In the genomic region with DNA sequence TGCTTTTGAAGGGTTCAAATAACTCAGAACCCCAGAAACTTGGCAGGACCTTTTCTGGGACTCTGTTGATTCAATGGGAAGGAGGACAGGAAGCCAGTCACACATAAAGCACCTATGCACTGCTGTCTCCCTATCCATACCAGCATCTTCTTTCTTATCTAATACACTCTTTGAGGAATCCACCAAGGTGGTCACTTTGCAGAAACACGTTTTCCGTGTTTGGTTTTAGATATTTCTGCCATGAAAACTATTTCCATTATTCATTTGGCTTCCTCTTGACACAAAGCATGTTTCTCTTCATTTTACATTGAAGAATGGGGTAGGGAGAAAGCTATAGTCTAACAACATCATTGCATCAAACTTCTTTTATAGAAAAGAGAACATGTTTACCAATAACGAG, we compare ENCODE assay signal across 28 cellular contexts.
"Had no signal": no experiment of that assay in that cellular context is flagged by ENCODE, and none has a peak within 500 bp of the region (broad histone marks: within the 10 kb centered on the region; RNA-seq: fewer than 3 reads in every experiment).

No MANE protein-coding gene starts in this region.

- FAIRE-seq: endometrium, endothelial cell of umbilical vein, frontal cortex had no signal

- H3K9me3 Mint-ChIP-seq: dendritic cell treated with granulocyte-macrophage colony-stimulating factor and Interleukin-4, amounts not matched to agents 40 ng/mL and 50 ng/mL, for 4 days; effector memory CD8-positive, alpha-beta T cell; endodermal cell had no signal

- H3K27ac ChIP-seq: colonic mucosa, coronary artery, dorsolateral prefrontal cortex, epithelial cell of prostate, esophagus muscularis mucosa, esophagus squamous epithelium, foreskin keratinocyte, gastrocnemius medialis, gastroesophageal sphincter, heart left ventricle, heart right ventricle, hepatocyte had no signal

- H3K4me3 Mint-ChIP-seq: dendritic cell treated with granulocyte-macrophage colony-stimulating factor and Interleukin-4, amounts not matched to agents 40 ng/mL and 50 ng/mL, for 4 days; effector memory CD8-positive, alpha-beta T cell; endodermal cell had no signal

- H3K4me1 ChIP-seq: colonic mucosa, esophagus squamous epithelium had no signal

- H3K4me3 ChIP-seq: colonic mucosa, coronary artery, dorsolateral prefrontal cortex, esophagus muscularis mucosa, esophagus squamous epithelium, gastrocnemius medialis, gastroesophageal sphincter, heart left ventricle, heart right ventricle, hepatocyte had no signal

- H3K4me2 ChIP-seq: hepatocyte had no signal

- H2AFZ ChIP-seq: hepatocyte had no signal

- H3K27ac Mint-ChIP-seq: dendritic cell treated with granulocyte-macrophage colony-stimulating factor and Interleukin-4, amounts not matched to agents 40 ng/mL and 50 ng/mL, for 4 days; effector memory CD8-positive, alpha-beta T cell; endodermal cell had no signal

- H3K9me3 ChIP-seq: colonic mucosa, esophagus muscularis mucosa, esophagus squamous epithelium, gastrocnemius medialis, gastroesophageal sphincter, heart left ventricle, heart right ventricle had no signal

- H3K27me3 ChIP-seq: colonic mucosa, dorsolateral prefrontal cortex, esophagus muscularis mucosa, esophagus squamous epithelium, foreskin keratinocyte, gastrocnemius medialis, gastroesophageal sphincter, heart left ventricle, heart right ventricle, hepatocyte had no signal

- ATAC-seq: effector memory CD8-positive, alpha-beta T cell; gastrocnemius medialis; gastroesophageal sphincter; heart left ventricle; heart right ventricle had no signal

- H3K4me1 Mint-ChIP-seq: endodermal cell had no signal

- DNase-seq: colonic mucosa; cortex of kidney; dermis blood vessel endothelial cell; dorsolateral prefrontal cortex; effector CD4-positive, alpha-beta T cell; effector CD8-positive, alpha-beta T cell; effector memory CD4-positive, alpha-beta T cell; effector memory CD8-positive, alpha-beta T cell; endodermal cell; erythroblast; esophagus squamous epithelium; foreskin fibroblast; foreskin melanocyte; gastrocnemius medialis; glutamatergic neuron; head of caudate nucleus; heart left ventricle; heart right ventricle had no signal

- H3K79me2 ChIP-seq: hepatocyte had no signal

- H3K36me3 ChIP-seq: colonic mucosa, esophagus muscularis mucosa, esophagus squamous epithelium, gastrocnemius medialis, gastroesophageal sphincter, heart left ventricle, heart right ventricle had no signal

- H3K27me3 Mint-ChIP-seq: dendritic cell treated with granulocyte-macrophage colony-stimulating factor and Interleukin-4, amounts not matched to agents 40 ng/mL and 50 ng/mL, for 4 days had no signal
